9 cellular contexts compared by ENCODE assay signal in the genomic region with DNA sequence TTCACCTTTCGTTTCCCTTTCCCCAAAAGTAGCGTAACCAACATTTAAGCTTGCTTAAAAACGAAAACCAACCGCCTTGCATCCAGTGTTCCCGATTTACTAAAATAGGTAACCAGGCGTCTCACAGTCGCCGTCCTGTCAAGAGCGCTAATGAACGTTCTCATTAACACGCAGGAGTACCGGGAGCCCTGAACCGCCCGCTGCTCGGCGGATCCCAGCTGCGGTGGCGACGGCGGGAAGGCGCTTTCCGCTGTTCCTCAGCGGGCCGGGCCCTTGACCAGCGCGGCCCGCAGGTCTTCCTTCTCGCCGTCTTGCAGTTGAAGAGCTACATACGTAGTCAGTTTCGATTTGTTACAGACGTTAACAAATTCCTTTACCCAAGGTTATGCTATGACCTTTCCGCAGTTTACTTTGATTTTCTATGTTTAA. TPM values are rescaled to one million over a fixed set of nuclear protein-coding genes. Genes with fewer than 3 reads are reported as not detected.
DNase-seq lines count a peak whose midpoint lies in the region; ATAC-seq, FAIRE-seq and TF ChIP-seq lines count a peak whose summit lies in the region.
"Had no signal": no experiment of that assay in that cellular context is flagged by ENCODE, and none has a peak within 500 bp of the region (broad histone marks: within the 10 kb centered on the region; RNA-seq: fewer than 3 reads in every experiment).

No MANE protein-coding gene starts in this region.

- H3K36me3 ChIP-seq in esophagus muscularis mucosa (no peaks in the 10 kb centered on the region), trophoblast cell (ENCODE audit: control insufficient read depth in 1 of 2, insufficient read depth in 2 of 2, low read length in 2 of 2) (no peaks in the 10 kb centered on the region)

- no peak overlapping the region for H3K23ac ChIP-seq in trophoblast cell (ENCODE audit: low read length)

- peaks cover 17 to 28% (median 28%) of the 10 kb centered on the region in 4 donors for H3K4me1 ChIP-seq in esophagus muscularis mucosa
- peaks cover 16 to 22% of the 10 kb centered on the region in 2 experiments for H3K4me1 ChIP-seq in trophoblast cell (ENCODE audit: control insufficient read depth in 1 of 2, insufficient read depth in 2 of 2, low read length in 2 of 2)

- no peak overlapping the region for H3K27ac ChIP-seq in esophagus muscularis mucosa (replicated peaks in 1 of 4)
- H3K27ac ChIP-seq in trophoblast cell (ENCODE audit: low read depth, low read length) = no peak overlapping the region

- H2AK5ac ChIP-seq in trophoblast cell (ENCODE audit: low read length) = no peak overlapping the region

- no peak overlapping the region for H4K91ac ChIP-seq in trophoblast cell (ENCODE audit: low read depth, low read length)

- TF ChIP-seq POLR2A in esophagus muscularis mucosa (IDR thresholded peaks at IDR 0.05; ENCODE audit: low read depth) = no peak

- no peak overlapping the region for H2BK12ac ChIP-seq in trophoblast cell (ENCODE audit: low read length)

- peaks cover 0 to 15% (median 11%) of the 10 kb centered on the region in 4 donors for H3K9me3 ChIP-seq in esophagus muscularis mucosa
- no peaks in the 10 kb centered on the region for H3K9me3 ChIP-seq in trophoblast cell (ENCODE audit: insufficient read depth, low read depth, low read length)

- no peak overlapping the region for H2AFZ ChIP-seq in trophoblast cell (ENCODE audit: insufficient read depth, low read length, poor library complexity)

- WGBS in esophagus muscularis mucosa = 1% methylated on average over 33 of the region's 33 CpGs
- WGBS in trophoblast cell (ENCODE audit: extremely low coverage, insufficient coverage, insufficient read length) = no CpG with 5 or more reads among the region's 33 CpGs

- H3K18ac ChIP-seq in trophoblast cell (ENCODE audit: low read length) = no peak overlapping the region

- no peaks in the 10 kb centered on the region for H3K79me2 ChIP-seq in trophoblast cell (ENCODE audit: control insufficient read depth, insufficient read depth, low read length, poor library complexity)

- intact Hi-C loops in esophagus muscularis mucosa (cut with DNase I) = no loop called here

- H3K4me3 ChIP-seq in esophagus muscularis mucosa (peak overlapping the region; percentile 42 to 53 (median 45)), trophoblast cell (ENCODE audit: low read depth, low read length) (peak overlapping the region; percentile 37)

- DNase-seq in ELR (ENCODE audit: low read depth) = peak; percentile 21
- DNase-seq in RPMI8226 = peak; percentile 74
- no peak for DNase-seq in esophagus muscularis mucosa (ENCODE audit: extremely low spot score)
- peak in 1 of 2 donors; percentile 56 for DNase-seq in trophoblast cell
- DNase-seq in HuH-7 (ENCODE audit: low spot score) = no peak
- DNase-seq in RCC 7860 (ENCODE audit: low spot score) = no peak

- H3K4me2 ChIP-seq in trophoblast cell (ENCODE audit: low read length) = peak overlapping the region; percentile 86

- no peak for FAIRE-seq in RCC 7860 (lab: Jason Lieb, UNC)

- no peak overlapping the region for H3K14ac ChIP-seq in trophoblast cell (ENCODE audit: low read length)

- H3K27me3 ChIP-seq in esophagus muscularis mucosa (peaks cover 0 to 100% (median 54%) of the 10 kb centered on the region in 4 donors), trophoblast cell (ENCODE audit: insufficient read depth, low read length) (peaks cover 59% of the 10 kb centered on the region)

- H4K12ac ChIP-seq in trophoblast cell (ENCODE audit: low read depth, low read length) = no peak overlapping the region

- no peaks in the 10 kb centered on the region for H3K79me1 ChIP-seq in trophoblast cell (ENCODE audit: low read length)

- no peak overlapping the region for H3K4ac ChIP-seq in trophoblast cell (ENCODE audit: low read depth, low read length)

- TF ChIP-seq EP300 in esophagus muscularis mucosa (IDR thresholded peaks at IDR 0.05) = no peak

- no peak for ATAC-seq in GM19324 (IDR thresholded peaks at IDR 0.05; ENCODE audit: low FRiP score, unreplicated experiment)
- ATAC-seq in HG03025 (IDR thresholded peaks at IDR 0.05; ENCODE audit: low FRiP score, unreplicated experiment) = no peak

- H3K9ac ChIP-seq in trophoblast cell (ENCODE audit: low read length) = no peak overlapping the region

- H4K8ac ChIP-seq in trophoblast cell (ENCODE audit: low read depth, low read length) = no peak overlapping the region

- TF ChIP-seq CTCF in esophagus muscularis mucosa (IDR thresholded peaks at IDR 0.05) = no peak

- no peak overlapping the region for H2BK120ac ChIP-seq in trophoblast cell (ENCODE audit: insufficient read depth, low read length, poor library complexity)

- no peak overlapping the region for H2BK5ac ChIP-seq in trophoblast cell (ENCODE audit: low read depth, low read length, poor library complexity)

RNA-seq across cellular contexts. Expression of gene OLIG1, which starts 2.0 kb away (rescaled TPM):
- total RNA-seq in esophagus muscularis mucosa = not detected
- polyA plus RNA-seq in trophoblast cell (2013) = 1.2 and 1.8 TPM in 2 replicates
- total RNA-seq: HT1080 had no signal

RNA-seq across cellular contexts. Expression of gene OLIG2, which starts 46.2 kb away (rescaled TPM):
- total RNA-seq in esophagus muscularis mucosa = not detected
- polyA plus RNA-seq in trophoblast cell (2013) = 0.03 and 0.05 TPM in 2 replicates
- total RNA-seq: HT1080 had no signal

Comparison
In these comparisons a context has a peak if more than half of its experiments do, and no peak if none do; other contexts are left out.
1. DNase-seq: peak in ELR (single experiment) and RPMI8226 (single experiment); none in esophagus muscularis mucosa (single experiment), HuH-7 (single experiment) and RCC 7860 (single experiment).